ENCODE assay signal across 1 cellular context in the genomic region with DNA sequence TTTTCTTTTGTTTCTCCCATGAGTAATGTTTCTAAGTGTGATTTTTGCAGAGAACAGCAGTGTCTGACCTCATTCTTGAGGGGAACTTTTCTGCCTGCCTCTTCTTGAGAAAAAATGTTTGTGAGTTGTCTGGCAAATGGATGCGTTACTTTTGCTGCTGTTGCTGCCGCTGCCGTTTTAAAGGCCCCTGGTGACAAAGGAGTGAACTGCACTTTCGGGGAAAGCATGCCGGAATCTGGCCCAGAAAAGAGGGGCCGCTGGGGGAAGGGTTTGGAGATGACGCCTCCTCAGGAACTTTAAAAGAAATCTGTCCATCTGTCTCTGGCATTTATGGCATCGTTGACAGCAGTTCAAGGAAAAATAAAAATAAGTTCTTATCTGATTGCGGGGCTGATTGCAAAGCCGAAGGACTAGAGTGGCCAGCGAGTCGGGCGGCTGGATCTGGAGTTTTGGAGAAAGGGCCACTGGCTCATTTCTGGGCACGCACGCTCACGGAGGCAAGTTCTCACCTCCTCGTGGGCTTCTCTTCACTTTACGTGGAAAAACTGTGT.
TF ChIP-seq lines count a peak whose summit lies in the region.

No MANE protein-coding gene starts in this region.

TF ChIP-seq in HEK293, 187 proteins besides CTCF, POLR2A, EP300 and RAD21 (continued from another document):
- TF ChIP-seq, protein P1, sequence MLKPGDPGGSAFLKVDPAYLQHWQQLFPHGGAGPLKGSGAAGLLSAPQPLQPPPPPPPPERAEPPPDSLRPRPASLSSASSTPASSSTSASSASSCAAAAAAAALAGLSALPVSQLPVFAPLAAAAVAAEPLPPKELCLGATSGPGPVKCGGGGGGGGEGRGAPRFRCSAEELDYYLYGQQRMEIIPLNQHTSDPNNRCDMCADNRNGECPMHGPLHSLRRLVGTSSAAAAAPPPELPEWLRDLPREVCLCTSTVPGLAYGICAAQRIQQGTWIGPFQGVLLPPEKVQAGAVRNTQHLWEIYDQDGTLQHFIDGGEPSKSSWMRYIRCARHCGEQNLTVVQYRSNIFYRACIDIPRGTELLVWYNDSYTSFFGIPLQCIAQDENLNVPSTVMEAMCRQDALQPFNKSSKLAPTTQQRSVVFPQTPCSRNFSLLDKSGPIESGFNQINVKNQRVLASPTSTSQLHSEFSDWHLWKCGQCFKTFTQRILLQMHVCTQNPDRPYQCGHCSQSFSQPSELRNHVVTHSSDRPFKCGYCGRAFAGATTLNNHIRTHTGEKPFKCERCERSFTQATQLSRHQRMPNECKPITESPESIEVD (tag by site-specific recombination; IDR thresholded peaks at IDR 0.05), result peak; percentile 52; the same call in 1 of the 2 replicates
- TF ChIP-seq ZFHX2 (tag by site-specific recombination; conservative IDR thresholded peaks at IDR 0.05) (no peak), ZBTB1 (tag by site-specific recombination; IDR thresholded peaks at IDR 0.05) (no peak), ZSCAN23 (tag by site-specific recombination; IDR thresholded peaks at IDR 0.05) (no peak), ZBTB17 (tag by site-specific recombination; IDR thresholded peaks at IDR 0.05) (peak; percentile 24; the same call in 1 of the 2 replicates), TCF7L2 (IDR thresholded peaks at IDR 0.05; ENCODE audit: borderline replicate concordance, low read depth, low read length) (peak; percentile 63; the same call in 1 of the 2 replicates), ZFP69B (tag by site-specific recombination; IDR thresholded peaks at IDR 0.05) (peak; percentile 60; the same call in 1 of the 2 replicates), ZEB2 (tag by site-specific recombination; IDR thresholded peaks at IDR 0.05) (no peak)
- TF ChIP-seq, protein P2, sequence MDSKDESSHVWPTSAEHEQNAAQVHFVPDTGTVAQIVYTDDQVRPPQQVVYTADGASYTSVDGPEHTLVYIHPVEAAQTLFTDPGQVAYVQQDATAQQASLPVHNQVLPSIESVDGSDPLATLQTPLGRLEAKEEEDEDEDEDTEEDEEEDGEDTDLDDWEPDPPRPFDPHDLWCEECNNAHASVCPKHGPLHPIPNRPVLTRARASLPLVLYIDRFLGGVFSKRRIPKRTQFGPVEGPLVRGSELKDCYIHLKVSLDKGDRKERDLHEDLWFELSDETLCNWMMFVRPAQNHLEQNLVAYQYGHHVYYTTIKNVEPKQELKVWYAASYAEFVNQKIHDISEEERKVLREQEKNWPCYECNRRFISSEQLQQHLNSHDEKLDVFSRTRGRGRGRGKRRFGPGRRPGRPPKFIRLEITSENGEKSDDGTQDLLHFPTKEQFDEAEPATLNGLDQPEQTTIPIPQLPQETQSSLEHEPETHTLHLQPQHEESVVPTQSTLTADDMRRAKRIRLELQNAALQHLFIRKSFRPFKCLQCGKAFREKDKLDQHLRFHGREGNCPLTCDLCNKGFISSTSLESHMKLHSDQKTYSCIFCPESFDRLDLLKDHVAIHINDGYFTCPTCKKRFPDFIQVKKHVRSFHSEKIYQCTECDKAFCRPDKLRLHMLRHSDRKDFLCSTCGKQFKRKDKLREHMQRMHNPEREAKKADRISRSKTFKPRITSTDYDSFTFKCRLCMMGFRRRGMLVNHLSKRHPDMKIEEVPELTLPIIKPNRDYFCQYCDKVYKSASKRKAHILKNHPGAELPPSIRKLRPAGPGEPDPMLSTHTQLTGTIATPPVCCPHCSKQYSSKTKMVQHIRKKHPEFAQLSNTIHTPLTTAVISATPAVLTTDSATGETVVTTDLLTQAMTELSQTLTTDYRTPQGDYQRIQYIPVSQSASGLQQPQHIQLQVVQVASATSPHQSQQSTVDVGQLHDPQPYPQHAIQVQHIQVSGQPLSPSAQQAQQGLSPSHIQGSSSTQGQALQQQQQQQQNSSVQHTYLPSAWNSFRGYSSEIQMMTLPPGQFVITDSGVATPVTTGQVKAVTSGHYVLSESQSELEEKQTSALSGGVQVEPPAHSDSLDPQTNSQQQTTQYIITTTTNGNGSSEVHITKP (tag by site-specific recombination; IDR thresholded peaks at IDR 0.05), result 0 out of 2 replicates have a peak, but pooled peaks have one; percentile 7
- TF ChIP-seq, protein P3, sequence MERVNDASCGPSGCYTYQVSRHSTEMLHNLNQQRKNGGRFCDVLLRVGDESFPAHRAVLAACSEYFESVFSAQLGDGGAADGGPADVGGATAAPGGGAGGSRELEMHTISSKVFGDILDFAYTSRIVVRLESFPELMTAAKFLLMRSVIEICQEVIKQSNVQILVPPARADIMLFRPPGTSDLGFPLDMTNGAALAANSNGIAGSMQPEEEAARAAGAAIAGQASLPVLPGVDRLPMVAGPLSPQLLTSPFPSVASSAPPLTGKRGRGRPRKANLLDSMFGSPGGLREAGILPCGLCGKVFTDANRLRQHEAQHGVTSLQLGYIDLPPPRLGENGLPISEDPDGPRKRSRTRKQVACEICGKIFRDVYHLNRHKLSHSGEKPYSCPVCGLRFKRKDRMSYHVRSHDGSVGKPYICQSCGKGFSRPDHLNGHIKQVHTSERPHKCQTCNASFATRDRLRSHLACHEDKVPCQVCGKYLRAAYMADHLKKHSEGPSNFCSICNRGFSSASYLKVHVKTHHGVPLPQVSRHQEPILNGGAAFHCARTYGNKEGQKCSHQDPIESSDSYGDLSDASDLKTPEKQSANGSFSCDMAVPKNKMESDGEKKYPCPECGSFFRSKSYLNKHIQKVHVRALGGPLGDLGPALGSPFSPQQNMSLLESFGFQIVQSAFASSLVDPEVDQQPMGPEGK (tag by site-specific recombination; IDR thresholded peaks at IDR 0.05), result no peak
- TF ChIP-seq, protein P4, sequence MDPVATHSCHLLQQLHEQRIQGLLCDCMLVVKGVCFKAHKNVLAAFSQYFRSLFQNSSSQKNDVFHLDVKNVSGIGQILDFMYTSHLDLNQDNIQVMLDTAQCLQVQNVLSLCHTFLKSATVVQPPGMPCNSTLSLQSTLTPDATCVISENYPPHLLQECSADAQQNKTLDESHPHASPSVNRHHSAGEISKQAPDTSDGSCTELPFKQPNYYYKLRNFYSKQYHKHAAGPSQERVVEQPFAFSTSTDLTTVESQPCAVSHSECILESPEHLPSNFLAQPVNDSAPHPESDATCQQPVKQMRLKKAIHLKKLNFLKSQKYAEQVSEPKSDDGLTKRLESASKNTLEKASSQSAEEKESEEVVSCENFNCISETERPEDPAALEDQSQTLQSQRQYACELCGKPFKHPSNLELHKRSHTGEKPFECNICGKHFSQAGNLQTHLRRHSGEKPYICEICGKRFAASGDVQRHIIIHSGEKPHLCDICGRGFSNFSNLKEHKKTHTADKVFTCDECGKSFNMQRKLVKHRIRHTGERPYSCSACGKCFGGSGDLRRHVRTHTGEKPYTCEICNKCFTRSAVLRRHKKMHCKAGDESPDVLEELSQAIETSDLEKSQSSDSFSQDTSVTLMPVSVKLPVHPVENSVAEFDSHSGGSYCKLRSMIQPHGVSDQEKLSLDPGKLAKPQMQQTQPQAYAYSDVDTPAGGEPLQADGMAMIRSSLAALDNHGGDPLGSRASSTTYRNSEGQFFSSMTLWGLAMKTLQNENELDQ (tag by site-specific recombination; IDR thresholded peaks at IDR 0.05; ENCODE audit: low read depth), result no peak
